Comparison of ENCODE assay signal across 23 cellular contexts in genomic region chr9:37508135-37508833, GRCh38. TPM values are rescaled to one million over a fixed set of nuclear protein-coding genes. Genes with fewer than 3 reads are reported as not detected.
DNase-seq lines count a peak whose midpoint lies in the region; ATAC-seq, FAIRE-seq and TF ChIP-seq lines count a peak whose summit lies in the region.
"Had no signal": no experiment of that assay in that cellular context is flagged by ENCODE, and none has a peak within 500 bp of the region (broad histone marks: within the 10 kb centered on the region; RNA-seq: fewer than 3 reads in every experiment).

No MANE protein-coding gene starts in this region.

- TF ChIP-seq CTCF in kidney (IDR thresholded peaks at IDR 0.05; ENCODE audit: borderline replicate concordance, extremely low read depth, insufficient read depth) (no peak), suprapubic skin (IDR thresholded peaks at IDR 0.05) (no peak)

- no peak overlapping the region for H3K27ac ChIP-seq in CD8-positive, alpha-beta memory T cell (ENCODE audit: low read depth, low read length)
- H3K27ac ChIP-seq in kidney (ENCODE audit: low read depth in 2 of 2, low read length in 2 of 2) = no peak overlapping the region
- H3K27ac ChIP-seq in suprapubic skin = no peak overlapping the region
- H3K27ac ChIP-seq: testis had no signal

- CTCF ChIA-PET in CD8-positive, alpha-beta memory T cell (lab: Charles Lee) = interaction anchor here (1.1 to 1.6 kb wide), 2 partner anchors 20 to 98 kb away, joined by 3 to 4 read pairs; no protein-coding TSS in a partner anchor

- no peak for TF ChIP-seq POLR2A in suprapubic skin (IDR thresholded peaks at IDR 0.05)

- 96% methylated on average over 4 of the region's 5 CpGs for WGBS in suprapubic skin

- no peak for FAIRE-seq in kidney (lab: Jason Lieb, UNC)
- FAIRE-seq: H1, keratinocyte had no signal

- peaks cover 0 to 3% of the 10 kb centered on the region in 2 donors for H3K27me3 Mint-ChIP-seq in CD8-positive, alpha-beta memory T cell
- no peaks in the 10 kb centered on the region for H3K27me3 Mint-ChIP-seq in T-helper 17 cell
- no peaks in the 10 kb centered on the region for H3K27me3 Mint-ChIP-seq in activated CD4-positive, alpha-beta T cell treated with anti-CD3 and anti-CD28 coated beads, Interleukin-2, amount 10 ng/mL, durations not matched to agents 24 days and 14 days
- H3K27me3 Mint-ChIP-seq: activated CD8-positive, alpha-beta T cell treated with anti-CD3 and anti-CD28 coated beads for 36 hours; activated naive CD8-positive, alpha-beta T cell treated with anti-CD3 and anti-CD28 coated beads, Interleukin-2, amount 10 ng/mL, durations not matched to agents 7 days and 5 days; brain; dendritic cell treated with granulocyte-macrophage colony-stimulating factor and Interleukin-4, amounts not matched to agents 40 ng/mL and 50 ng/mL, for 4 days; progenitor cell of endocrine pancreas had no signal

- no peaks in the 10 kb centered on the region for H3K9me3 ChIP-seq in CD8-positive, alpha-beta memory T cell (ENCODE audit: low read length)
- H3K9me3 ChIP-seq in T-helper 17 cell (ENCODE audit: control insufficient read depth, low read length, poor library complexity, severe bottlenecking) (no peaks in the 10 kb centered on the region), kidney (ENCODE audit: control insufficient read depth in 1 of 2, low read length in 2 of 2) (no peaks in the 10 kb centered on the region), suprapubic skin (no peaks in the 10 kb centered on the region)
- H3K9me3 ChIP-seq: testis had no signal

- POLR2A ChIA-PET in CD8-positive, alpha-beta memory T cell (lab: Charles Lee) = no interaction called here

- peaks cover 34 to 40% (median 37%) of the 10 kb centered on the region in 3 donors for H3K4me1 Mint-ChIP-seq in CD8-positive, alpha-beta memory T cell
- H3K4me1 Mint-ChIP-seq in T-helper 17 cell = peaks cover 31% of the 10 kb centered on the region
- peaks cover 8% of the 10 kb centered on the region for H3K4me1 Mint-ChIP-seq in activated CD4-positive, alpha-beta T cell treated with anti-CD3 and anti-CD28 coated beads, Interleukin-2, amount 10 ng/mL, durations not matched to agents 24 days and 14 days
- H3K4me1 Mint-ChIP-seq: brain had no signal

- H3K27ac Mint-ChIP-seq in CD8-positive, alpha-beta memory T cell = peak overlapping the region in 7 of 8 donors; percentile 10 to 97 (median 82)
- H3K27ac Mint-ChIP-seq in T-helper 17 cell = peak overlapping the region; percentile 82
- no peak overlapping the region for H3K27ac Mint-ChIP-seq in activated CD4-positive, alpha-beta T cell treated with anti-CD3 and anti-CD28 coated beads, Interleukin-2, amount 10 ng/mL, durations not matched to agents 24 days and 14 days
- H3K27ac Mint-ChIP-seq: dendritic cell treated with granulocyte-macrophage colony-stimulating factor and Interleukin-4, amounts not matched to agents 40 ng/mL and 50 ng/mL, for 4 days; T-helper 2 cell treated with Interferon-gamma antibody and Interleukin-4, amounts not matched to agents 5 μg/mL and 100 μg/mL, for 36 hours had no signal

- H3K36me3 Mint-ChIP-seq in CD8-positive, alpha-beta memory T cell = peaks cover 8 to 32% (median 9%) of the 10 kb centered on the region in 3 donors
- H3K36me3 Mint-ChIP-seq in T-helper 17 cell (ENCODE audit: low read depth) = peaks cover 4% of the 10 kb centered on the region
- H3K36me3 Mint-ChIP-seq in activated CD4-positive, alpha-beta T cell treated with anti-CD3 and anti-CD28 coated beads, Interleukin-2, amount 10 ng/mL, durations not matched to agents 24 days and 14 days (ENCODE audit: low read depth) = peaks cover 28% of the 10 kb centered on the region

- H3K27me3 ChIP-seq in CD8-positive, alpha-beta memory T cell (ENCODE audit: insufficient read depth, low read length, poor library complexity, severe bottlenecking) = no peaks in the 10 kb centered on the region
- H3K27me3 ChIP-seq in suprapubic skin = no peaks in the 10 kb centered on the region
- H3K27me3 ChIP-seq: testis had no signal

- no peaks in the 10 kb centered on the region for H3K9me3 Mint-ChIP-seq in CD8-positive, alpha-beta memory T cell
- H3K9me3 Mint-ChIP-seq in activated CD4-positive, alpha-beta T cell treated with anti-CD3 and anti-CD28 coated beads, Interleukin-2, amount 10 ng/mL, durations not matched to agents 24 days and 14 days = no peaks in the 10 kb centered on the region
- H3K9me3 Mint-ChIP-seq: activated CD8-positive, alpha-beta T cell treated with anti-CD3 and anti-CD28 coated beads for 36 hours; activated naive CD8-positive, alpha-beta T cell treated with anti-CD3 and anti-CD28 coated beads, Interleukin-2, amount 10 ng/mL, durations not matched to agents 7 days and 5 days; brain; dendritic cell treated with granulocyte-macrophage colony-stimulating factor and Interleukin-4, amounts not matched to agents 40 ng/mL and 50 ng/mL, for 4 days; T-helper 2 cell treated with Interferon-gamma antibody and Interleukin-4, amounts not matched to agents 5 μg/mL and 100 μg/mL, for 36 hours had no signal

- intact Hi-C loops in kidney (cut with DNase I) (no loop called here), sciatic nerve (cut with DNase I) (loop anchor here (2.0 kb wide), 1 partner anchor 17 kb away; no protein-coding TSS in a partner anchor)
- intact Hi-C loops in activated CD4-positive, alpha-beta T cell treated with anti-CD3 and anti-CD28 coated beads, Interleukin-2, amount 10 ng/mL, durations not matched to agents 24 days and 14 days (cut with micrococcal nuclease) = no loop called here

- H3K36me3 ChIP-seq in CD8-positive, alpha-beta memory T cell (ENCODE audit: insufficient read depth, low read length) = no peaks in the 10 kb centered on the region
- H3K36me3 ChIP-seq in kidney (ENCODE audit: control insufficient read depth in 1 of 2, insufficient read depth in 2 of 2, low read length in 2 of 2) = no peaks in the 10 kb centered on the region
- peaks cover 42% of the 10 kb centered on the region for H3K36me3 ChIP-seq in suprapubic skin

- no peak for ATAC-seq in T-helper 17 cell
- peak; percentile 20 for ATAC-seq in sciatic nerve
- no peak for ATAC-seq in GM21381 (IDR thresholded peaks at IDR 0.05; ENCODE audit: unreplicated experiment)
- ATAC-seq: activated CD8-positive, alpha-beta T cell treated with anti-CD3 and anti-CD28 coated beads for 36 hours had no signal

- H3K4me1 ChIP-seq in CD8-positive, alpha-beta memory T cell (ENCODE audit: insufficient read depth, low read length) = no peaks in the 10 kb centered on the region
- H3K4me1 ChIP-seq in kidney (ENCODE audit: control insufficient read depth in 1 of 2, insufficient read depth in 1 of 2, low read depth in 1 of 2, low read length in 2 of 2) (no peaks in the 10 kb centered on the region), suprapubic skin (no peaks in the 10 kb centered on the region)
- H3K4me1 ChIP-seq: testis had no signal

- H3K4me3 Mint-ChIP-seq in CD8-positive, alpha-beta memory T cell = peak overlapping the region in 4 of 7 donors; percentile 23 to 86 (median 66)
- no peak overlapping the region for H3K4me3 Mint-ChIP-seq in T-helper 17 cell
- H3K4me3 Mint-ChIP-seq in activated CD4-positive, alpha-beta T cell treated with anti-CD3 and anti-CD28 coated beads, Interleukin-2, amount 10 ng/mL, durations not matched to agents 24 days and 14 days = no peak overlapping the region
- H3K4me3 Mint-ChIP-seq: activated CD8-positive, alpha-beta T cell treated with anti-CD3 and anti-CD28 coated beads for 36 hours; activated naive CD8-positive, alpha-beta T cell treated with anti-CD3 and anti-CD28 coated beads, Interleukin-2, amount 10 ng/mL, durations not matched to agents 7 days and 5 days; brain; dendritic cell treated with granulocyte-macrophage colony-stimulating factor and Interleukin-4, amounts not matched to agents 40 ng/mL and 50 ng/mL, for 4 days; T-helper 2 cell treated with Interferon-gamma antibody and Interleukin-4, amounts not matched to agents 5 μg/mL and 100 μg/mL, for 36 hours had no signal

- TF ChIP-seq EP300 in suprapubic skin (IDR thresholded peaks at IDR 0.05) = no peak

- no peak for DNase-seq in CD8-positive, alpha-beta memory T cell
- DNase-seq in T-helper 17 cell = no peak
- DNase-seq in kidney = peak; percentile 11
- no peak for DNase-seq in sciatic nerve (ENCODE audit: low spot score)
- no peak for DNase-seq in activated CD4-positive, alpha-beta T cell treated with anti-CD3 and anti-CD28 coated beads, Interleukin-2, amount 10 ng/mL, durations not matched to agents 24 days and 14 days
- DNase-seq in suprapubic skin (ENCODE audit: low spot score in 2 of 2) = no peak
- DNase-seq: activated CD8-positive, alpha-beta T cell treated with anti-CD3 and anti-CD28 coated beads for 36 hours; activated naive CD8-positive, alpha-beta T cell treated with anti-CD3 and anti-CD28 coated beads, Interleukin-2, amount 10 ng/mL, durations not matched to agents 7 days and 5 days; activated T-cell treated with anti-CD3 and anti-CD28 coated beads, Interleukin-2, amount 50 U/mL, for 1 hour; Calu3; hippocampal formation; mesendoderm; NCI-H1417; NCI-H748 treated with DMSO at 0.1 percent for 48 hours; stimulated activated CD4-positive, alpha-beta T cell treated with anti-CD3 and anti-CD28 coated beads, Interleukin-4, amount 100 ng/mL, for 4 hours; testis had no signal

- no peak overlapping the region for H3K9ac ChIP-seq in kidney (ENCODE audit: low read length in 2 of 2)

- H3K4me3 ChIP-seq in CD8-positive, alpha-beta memory T cell (ENCODE audit: low read length) = no peak overlapping the region
- H3K4me3 ChIP-seq in kidney (ENCODE audit: low read length in 2 of 2) (no peak overlapping the region), suprapubic skin (no peak overlapping the region)
- H3K4me3 ChIP-seq: testis had no signal

RNA-seq across cellular contexts. Expression of gene POLR1E, which starts 22.5 kb away (rescaled TPM):
- 10 to 100 TPM; 82.5 to 84.6 TPM for total RNA-seq in CD8-positive, alpha-beta memory T cell
- 21.4 TPM for polyA plus RNA-seq in CD8-positive, alpha-beta memory T cell
- 10 to 100 TPM; 28.6 to 38.3 TPM for total RNA-seq in T-helper 17 cell
- 17.2 TPM for total RNA-seq in kidney
- polyA plus RNA-seq in kidney (ENCODE audit: insufficient read depth, low read depth, low replicate concordance) = 8.2 TPM
- total RNA-seq in sciatic nerve = 19.4 TPM
- 60.0 and 64.0 TPM in 2 replicates for total RNA-seq in activated CD4-positive, alpha-beta T cell treated with anti-CD3 and anti-CD28 coated beads, Interleukin-2, amount 10 ng/mL, durations not matched to agents 24 days and 14 days
- 10 to 100 TPM; 15.7 to 26.3 (median 24.0) TPM for total RNA-seq in suprapubic skin

RNA-seq across cellular contexts. Expression of gene ZBTB5, which starts 43.0 kb away (rescaled TPM):
- total RNA-seq in CD8-positive, alpha-beta memory T cell = 1 to 10 TPM; 7.0 to 7.9 TPM
- polyA plus RNA-seq in CD8-positive, alpha-beta memory T cell = 0.81 TPM
- total RNA-seq in T-helper 17 cell (10 to 100 TPM; 13.9 to 16.5 TPM), kidney (14.1 TPM), sciatic nerve (11.3 TPM), suprapubic skin (10 to 100 TPM; 18.0 to 24.7 (median 23.5) TPM)
- polyA plus RNA-seq in kidney (ENCODE audit: insufficient read depth, low read depth, low replicate concordance) = 6.1 TPM
- total RNA-seq in activated CD4-positive, alpha-beta T cell treated with anti-CD3 and anti-CD28 coated beads, Interleukin-2, amount 10 ng/mL, durations not matched to agents 24 days and 14 days = 9.2 and 9.5 TPM in 2 replicates

Comparison
In these comparisons a context has a peak if more than half of its experiments do, and no peak if none do; other contexts are left out.
1. H3K4me3 Mint-ChIP-seq: peak in CD8-positive, alpha-beta memory T cell (4 of 7); none in T-helper 17 cell (single experiment) and activated CD4-positive, alpha-beta T cell treated with anti-CD3 and anti-CD28 coated beads, Interleukin-2, amount 10 ng/mL, durations not matched to agents 24 days and 14 days (single experiment).